Comparison of ENCODE assay signal across 8 cellular contexts in genomic region chr1:185439727-185440415, GRCh38.
DNase-seq lines count a peak whose midpoint lies in the region; ATAC-seq and TF ChIP-seq lines count a peak whose summit lies in the region.

No MANE protein-coding gene starts in this region.

- no peaks in the 10 kb centered on the region for H3K9me3 ChIP-seq in heart left ventricle

- H3K4me1 ChIP-seq in heart left ventricle: peaks cover 0 to 30% (median 3%) of the 10 kb centered on the region in 12 donors

- ATAC-seq in GM18870 (IDR thresholded peaks at IDR 0.05; ENCODE audit: unreplicated experiment) (peak; percentile 90), HG03039 (IDR thresholded peaks at IDR 0.05; ENCODE audit: unreplicated experiment) (peak; percentile 79), heart left ventricle (peak in 3 of 4 donors; percentile 56 to 82 (median 64))

- no peak overlapping the region for H3K4me3 ChIP-seq in heart left ventricle

- peak overlapping the region in 3 of 12 donors; percentile 0 to 75 (median 32) for H3K27ac ChIP-seq in heart left ventricle

- H3K27me3 ChIP-seq in heart left ventricle: no peaks in the 10 kb centered on the region

- no peak overlapping the region for H3K27ac Mint-ChIP-seq in chondrocyte (ENCODE audit: unreplicated experiment)

- no peaks in the 10 kb centered on the region for H3K36me3 ChIP-seq in heart left ventricle

- H3K27me3 Mint-ChIP-seq in chondrocyte (ENCODE audit: low read depth): no peaks in the 10 kb centered on the region

- DNase-seq in AML-193 (lab: John Stamatoyannopoulos, UW) (peak; percentile 93), T1000 (lab: John Stamatoyannopoulos, UW) (peak; percentile 43), heart left ventricle (peak in 1 of 5 donors; percentile 32), chondrocyte (ENCODE audit: low spot score) (no peak), NCI-H1436 treated with DMSO at 0.1 percent for 48 hours (lab: John Stamatoyannopoulos, UW) (no peak), iPS-NIHi7 (ENCODE audit: extremely low spot score) (no peak)

- H3K9me3 Mint-ChIP-seq in chondrocyte (ENCODE audit: low read depth): no peaks in the 10 kb centered on the region

- H3K4me3 Mint-ChIP-seq in chondrocyte (ENCODE audit: unreplicated experiment): no peak overlapping the region

- WGBS in heart left ventricle, 4 donors: 24 to 57% (median 46%) methylated on average over 1 of the region's 1 CpG

- H3K4me1 Mint-ChIP-seq in chondrocyte (ENCODE audit: low read depth): peaks cover 7% of the 10 kb centered on the region

- TF ChIP-seq POLR2A in heart left ventricle (IDR thresholded peaks at IDR 0.05): no peak

- intact Hi-C loops in heart left ventricle (cut with DNase I): loop anchor here in 1 of 10 donors (10.0 kb wide), 1 partner anchor 235 kb away; no protein-coding TSS in a partner anchor

- TF ChIP-seq CTCF in heart left ventricle (IDR thresholded peaks at IDR 0.05): no peak
- TF ChIP-seq CTCF in chondrocyte (IDR thresholded peaks at IDR 0.05): no peak

- H3K36me3 Mint-ChIP-seq in chondrocyte (ENCODE audit: low read depth): no peaks in the 10 kb centered on the region

Comparison
In these comparisons a context has a peak if more than half of its experiments do, and no peak if none do; other contexts are left out.
1. DNase-seq: peak in AML-193 (2 of 2) and T1000 (single experiment); none in chondrocyte (single experiment), NCI-H1436 treated with DMSO at 0.1 percent for 48 hours (single experiment) and iPS-NIHi7 (single experiment).
2. Peak in every context shown above with its lines, with median percentiles within 50 percentile points of each other: ATAC-seq.